In the genomic region with DNA sequence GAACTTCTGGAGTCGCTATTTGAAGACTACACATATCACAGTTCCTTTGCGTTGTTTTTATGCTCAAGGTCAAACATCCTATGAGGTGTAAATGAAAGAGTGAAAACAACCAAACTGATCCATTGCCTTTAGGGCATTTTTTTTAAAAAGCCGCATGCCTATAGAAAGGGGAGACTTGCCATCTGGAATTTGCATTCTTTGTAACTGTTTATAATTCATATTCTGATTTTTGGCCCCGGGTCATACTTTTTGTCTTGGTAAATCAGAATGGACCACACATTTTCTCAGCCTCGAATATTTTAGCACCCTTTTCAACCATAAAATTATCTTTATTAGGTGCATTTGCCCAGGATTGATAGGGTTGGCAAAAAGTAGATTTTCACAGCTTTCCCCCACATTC, we compare ENCODE assay signal across 7 cellular contexts.
"Had no signal": no experiment of that assay in that cellular context is flagged by ENCODE, and none has a peak within 500 bp of the region (broad histone marks: within the 10 kb centered on the region; RNA-seq: fewer than 3 reads in every experiment).

No MANE protein-coding gene starts in this region.

- H2AFZ ChIP-seq: GM23248, GM23338 had no signal

- DNase-seq: GM23248, GOT3, H7, HCEC 1CT, HFFc6 had no signal

- H3K4me3 Mint-ChIP-seq: GM23338, HFFc6 had no signal

- ATAC-seq: GM23338, HCT116 had no signal

- H3K27ac Mint-ChIP-seq: GM23338, HFFc6 had no signal

- H3K27ac ChIP-seq: GM23248 had no signal

- H3K4me2 ChIP-seq: GM23338 had no signal

- H3K4me3 ChIP-seq: GM23248, GM23338 had no signal

- H3K9ac ChIP-seq: GM23248 had no signal

- H3K9me3 Mint-ChIP-seq: HFFc6 had no signal
